Comparison of ENCODE assay signal across 25 cellular contexts in genomic region chr2:1183300-1183699, GRCh38.
DNase-seq lines count a peak whose midpoint lies in the region; ATAC-seq and TF ChIP-seq lines count a peak whose summit lies in the region.
"Had no signal": no experiment of that assay in that cellular context is flagged by ENCODE, and none has a peak within 500 bp of the region (broad histone marks: within the 10 kb centered on the region; RNA-seq: fewer than 3 reads in every experiment).

No MANE protein-coding gene starts in this region.

- RAD21 ChIA-PET in HCT116 (lab: Charles Lee; ENCODE audit: low non-redundant PET in 1 of 2, low total read pairs in 2 of 2, uncharacterized antibody in 2 of 2, unreplicated experiment in 2 of 2): no interaction called here

- no peaks in the 10 kb centered on the region for H3K27me3 Mint-ChIP-seq in endodermal cell (ENCODE audit: insufficient read depth)
- H3K27me3 Mint-ChIP-seq: CD4-positive, alpha-beta memory T cell; CD4-positive, CD25-positive, alpha-beta regulatory T cell had no signal

- BruUV-seq in HCT116 (replicated peaks; lab: Mats Ljungman, UMichigan): no TSS peak

- H3K79me2 ChIP-seq in HCT116 (ENCODE audit: insufficient read depth, low read length): no peaks in the 10 kb centered on the region

- H3K27ac Mint-ChIP-seq in endodermal cell: no peak overlapping the region
- H3K27ac Mint-ChIP-seq: CD14-positive monocyte; CD4-positive, alpha-beta memory T cell; CD4-positive, CD25-positive, alpha-beta regulatory T cell; CD8-positive, alpha-beta memory T cell had no signal

- H2AFZ ChIP-seq in HCT116 (ENCODE audit: low read depth, low read length, poor library complexity, severe bottlenecking): no peak overlapping the region

- ATAC-seq in HCT116 (no peak), GM19467 (IDR thresholded peaks at IDR 0.05; ENCODE audit: unreplicated experiment) (no peak), HG02610 (IDR thresholded peaks at IDR 0.05; ENCODE audit: unreplicated experiment) (no peak)

- DNase-seq in HCT116 (ENCODE audit: low read depth, low spot score) (peak; percentile 26), OCI-M1 (lab: John Stamatoyannopoulos, UW) (peak; percentile 11), SW480 (ENCODE audit: low spot score) (peak; percentile 28), endodermal cell (no peak), ecto neural progenitor cell (ENCODE audit: low spot score) (no peak)
- no peak for DNase-seq in effector memory CD4-positive, alpha-beta T cell
- DNase-seq: 8988T; ACHN; BE2C; C1 segment of cervical spinal cord; CD4-positive, alpha-beta memory T cell; CD4-positive, CD25-positive, alpha-beta regulatory T cell; CD8-positive, alpha-beta memory T cell; COR-L47; DMS 273 treated with DMSO at 0.1 percent for 48 hours; DMS153; DMS53; DMS79; DND-41; EL; GF-D8 had no signal

- H3K9me3 ChIP-seq in HCT116 (ENCODE audit: control insufficient read depth in 1 of 2, insufficient read depth in 1 of 2, low read depth in 1 of 2, low read length in 2 of 2) (no peaks in the 10 kb centered on the region), endodermal cell (ENCODE audit: control insufficient read depth, low read length) (no peaks in the 10 kb centered on the region)
- no peaks in the 10 kb centered on the region for H3K9me3 ChIP-seq in effector memory CD4-positive, alpha-beta T cell (ENCODE audit: control insufficient read depth, low read length)
- H3K9me3 ChIP-seq: BE2C had no signal

- H3K36me3 Mint-ChIP-seq in endodermal cell (ENCODE audit: low read depth): peaks cover 12% of the 10 kb centered on the region
- H3K36me3 Mint-ChIP-seq: CD14-positive monocyte; CD4-positive, alpha-beta memory T cell; CD4-positive, CD25-positive, alpha-beta regulatory T cell; CD8-positive, alpha-beta memory T cell had no signal

- H3K4me3 ChIP-seq in HCT116 (replicated peaks in 1 of 2; ENCODE audit: low read depth in 1 of 2, low read length in 2 of 2) (no peak overlapping the region), endodermal cell (ENCODE audit: low read length) (no peak overlapping the region)
- H3K4me3 ChIP-seq in effector memory CD4-positive, alpha-beta T cell (ENCODE audit: insufficient read depth, low read depth, low read length, poor library complexity, severe bottlenecking): no peak overlapping the region
- H3K4me3 ChIP-seq: BLaER1 had no signal

- H3K4me1 ChIP-seq in HCT116 (ENCODE audit: control insufficient read depth in 1 of 2, insufficient read depth in 2 of 2, low read length in 2 of 2) (no peaks in the 10 kb centered on the region), endodermal cell (ENCODE audit: control insufficient read depth, insufficient read depth, low read length) (no peaks in the 10 kb centered on the region)
- no peaks in the 10 kb centered on the region for H3K4me1 ChIP-seq in effector memory CD4-positive, alpha-beta T cell (ENCODE audit: control insufficient read depth, insufficient read depth, low read length, poor library complexity, severe bottlenecking)
- H3K4me1 ChIP-seq: BE2C, BLaER1 had no signal

- intact Hi-C loops in HCT116 (cut with micrococcal nuclease): no loop called here

- CTCF ChIA-PET in HCT116 (lab: Charles Lee): no interaction called here

- H3K9me2 ChIP-seq in HCT116 (ENCODE audit: insufficient read depth): no peaks in the 10 kb centered on the region

- no peak overlapping the region for H3K9ac ChIP-seq in HCT116 (ENCODE audit: low read length)
- H3K9ac ChIP-seq in endodermal cell (ENCODE audit: extremely low read depth, low read length, poor library complexity, severe bottlenecking): no peak overlapping the region
- H3K9ac ChIP-seq: BLaER1 had no signal

- WGBS in endodermal cell (ENCODE audit: insufficient coverage in 1 of 2, insufficient read length in 1 of 2), 2 experiments: 94 to 96% methylated on average over 3 of the region's 3 CpGs

- H3K4me3 Mint-ChIP-seq in endodermal cell: no peak overlapping the region
- H3K4me3 Mint-ChIP-seq: CD14-positive monocyte; CD4-positive, alpha-beta memory T cell; CD4-positive, CD25-positive, alpha-beta regulatory T cell; CD8-positive, alpha-beta memory T cell had no signal

- TF ChIP-seq POLR2A in HCT116 (IDR thresholded peaks at IDR 0.05; ENCODE audit: borderline replicate concordance, extremely low read depth, insufficient read depth, insufficient read length): no peak

- POLR2A ChIA-PET in HCT116 (lab: Charles Lee): no interaction called here

- H3K9me3 Mint-ChIP-seq in endodermal cell: peaks cover 42% of the 10 kb centered on the region

- H3K4me1 Mint-ChIP-seq in endodermal cell: no peaks in the 10 kb centered on the region
- H3K4me1 Mint-ChIP-seq: CD14-positive monocyte; CD4-positive, alpha-beta memory T cell; CD4-positive, CD25-positive, alpha-beta regulatory T cell; CD8-positive, alpha-beta memory T cell had no signal

- H4K20me1 ChIP-seq in HCT116 (ENCODE audit: insufficient read depth): no peaks in the 10 kb centered on the region
- H4K20me1 ChIP-seq: BLaER1 had no signal

- H3K27ac ChIP-seq in HCT116 (ENCODE audit: low read depth, low read length): no peak overlapping the region
- H3K27ac ChIP-seq in endodermal cell (ENCODE audit: low read depth, low read length): no peak overlapping the region
- no peak overlapping the region for H3K27ac ChIP-seq in effector memory CD4-positive, alpha-beta T cell (ENCODE audit: insufficient read depth, low read length, poor library complexity, severe bottlenecking)
- H3K27ac ChIP-seq: BLaER1 had no signal

- no peak for TF ChIP-seq RAD21 in HCT116 (IDR thresholded peaks at IDR 0.05; ENCODE audit: low read depth)

- no peak overlapping the region for H3K4me2 ChIP-seq in HCT116 (ENCODE audit: low read length)
- H3K4me2 ChIP-seq: BLaER1 had no signal

- no peaks in the 10 kb centered on the region; a peak in 1 of 4 replicates for H3K36me3 ChIP-seq in HCT116 (ENCODE audit: control insufficient read depth in 1 of 2, insufficient read depth in 2 of 2, low read length in 2 of 2)
- no peaks in the 10 kb centered on the region for H3K36me3 ChIP-seq in endodermal cell (ENCODE audit: control insufficient read depth, insufficient read depth, low read length)
- H3K36me3 ChIP-seq in effector memory CD4-positive, alpha-beta T cell (ENCODE audit: control insufficient read depth, insufficient read depth, low read length): no peaks in the 10 kb centered on the region
- H3K36me3 ChIP-seq: BE2C, BLaER1 had no signal

- H3K27me3 ChIP-seq in HCT116 (ENCODE audit: insufficient read depth, low read length): no peaks in the 10 kb centered on the region
- no peaks in the 10 kb centered on the region for H3K27me3 ChIP-seq in endodermal cell (ENCODE audit: control insufficient read depth, insufficient read depth, low read length, poor library complexity, severe bottlenecking)
- no peaks in the 10 kb centered on the region for H3K27me3 ChIP-seq in effector memory CD4-positive, alpha-beta T cell (replicated peaks; ENCODE audit: control insufficient read depth, insufficient read depth, low read length, poor library complexity, severe bottlenecking)
- H3K27me3 ChIP-seq: BE2C, BLaER1 had no signal

- no peak for TF ChIP-seq CTCF in HCT116 (IDR thresholded peaks at IDR 0.05 in 2 of 3, conservative IDR thresholded peaks at IDR 0.05 in 1 of 3; ENCODE audit: borderline replicate concordance in 1 of 3, insufficient read depth in 1 of 3, low read depth in 2 of 3, low read length in 2 of 3)
- peak; percentile 17 for TF ChIP-seq CTCF in endodermal cell (conservative IDR thresholded peaks at IDR 0.05)

TF ChIP-seq in HCT116, 20 proteins besides CTCF, POLR2A, EP300 and RAD21:
- TF ChIP-seq EZH2phosphoT487 (IDR thresholded peaks at IDR 0.05; ENCODE audit: borderline replicate concordance) (no peak), CEBPB (IDR thresholded peaks at IDR 0.05; ENCODE audit: low read depth) (peak; percentile 68; the same call in 1 of the 2 replicates), MAX (IDR thresholded peaks at IDR 0.05) (peak; percentile 79)

Comparison
In these comparisons a context has a peak if more than half of its experiments do, and no peak if none do; other contexts are left out.
1. DNase-seq: peak in HCT116 (single experiment), OCI-M1 (single experiment) and SW480 (single experiment); none in endodermal cell (single experiment), ecto neural progenitor cell (single experiment) and effector memory CD4-positive, alpha-beta T cell (0 of 3).